ENCODE assay signal across 8 cellular contexts in genomic region chr11:102313225-102313940, GRCh38. TPM values are rescaled to one million over a fixed set of nuclear protein-coding genes. Genes with fewer than 3 reads are reported as not detected.
DNase-seq lines count a peak whose midpoint lies in the region; ATAC-seq and TF ChIP-seq lines count a peak whose summit lies in the region.

No MANE protein-coding gene starts in this region.

- H3K9ac ChIP-seq in stomach smooth muscle (ENCODE audit: low read length in 2 of 2) = peak overlapping the region in 1 of 2 donors; percentile 26

- no peak for TF ChIP-seq CTCF in foreskin fibroblast (IDR thresholded peaks at IDR 0.05; ENCODE audit: low read depth, low read length)
- no peak for TF ChIP-seq CTCF in endothelial cell (IDR thresholded peaks at IDR 0.05; ENCODE audit: unreplicated experiment)

- ATAC-seq in activated CD4-positive, alpha-beta T cell treated with anti-CD3 and anti-CD28 coated beads for 36 hours = no peak
- ATAC-seq in HG02885 (IDR thresholded peaks at IDR 0.05; ENCODE audit: poor library complexity, unreplicated experiment) (no peak), HG03520 (IDR thresholded peaks at IDR 0.05; ENCODE audit: unreplicated experiment) (no peak)

- H3K9me3 Mint-ChIP-seq in activated CD4-positive, alpha-beta T cell treated with anti-CD3 and anti-CD28 coated beads for 36 hours (ENCODE audit: low read depth) = no peaks in the 10 kb centered on the region
- H3K9me3 Mint-ChIP-seq in activated CD4-positive, alpha-beta memory T cell treated with anti-CD3 and anti-CD28 coated beads, Interleukin-2, amount 10 ng/mL, durations not matched to agents 7 days and 5 days = peaks cover 3% of the 10 kb centered on the region
- H3K9me3 Mint-ChIP-seq in endothelial cell (ENCODE audit: unreplicated experiment) = no peaks in the 10 kb centered on the region

- no peaks in the 10 kb centered on the region for H3K9me3 ChIP-seq in stomach smooth muscle (ENCODE audit: control insufficient read depth in 2 of 2, low read length in 2 of 2)

- peaks cover 11% of the 10 kb centered on the region for H3K4me1 ChIP-seq in stomach smooth muscle (ENCODE audit: control insufficient read depth, insufficient read depth, low read length)

- H3K27ac Mint-ChIP-seq in activated CD4-positive, alpha-beta T cell treated with anti-CD3 and anti-CD28 coated beads for 36 hours = peak overlapping the region; percentile 87
- H3K27ac Mint-ChIP-seq in activated CD4-positive, alpha-beta memory T cell treated with anti-CD3 and anti-CD28 coated beads, Interleukin-2, amount 10 ng/mL, durations not matched to agents 7 days and 5 days = peak overlapping the region; percentile 75
- H3K27ac Mint-ChIP-seq in endothelial cell (ENCODE audit: unreplicated experiment) = no peak overlapping the region

- H3K27me3 ChIP-seq in stomach smooth muscle (ENCODE audit: control insufficient read depth in 1 of 2, insufficient read depth in 2 of 2, low read length in 2 of 2) = no peaks in the 10 kb centered on the region

- H3K27me3 Mint-ChIP-seq in activated CD4-positive, alpha-beta T cell treated with anti-CD3 and anti-CD28 coated beads for 36 hours = no peaks in the 10 kb centered on the region
- no peaks in the 10 kb centered on the region for H3K27me3 Mint-ChIP-seq in activated CD4-positive, alpha-beta memory T cell treated with anti-CD3 and anti-CD28 coated beads, Interleukin-2, amount 10 ng/mL, durations not matched to agents 7 days and 5 days
- H3K27me3 Mint-ChIP-seq in endothelial cell (ENCODE audit: unreplicated experiment) = no peaks in the 10 kb centered on the region

- H3K27ac ChIP-seq in stomach smooth muscle (ENCODE audit: low read length) = no peak overlapping the region

- peak overlapping the region; percentile 56 for H3K4me3 Mint-ChIP-seq in activated CD4-positive, alpha-beta T cell treated with anti-CD3 and anti-CD28 coated beads for 36 hours
- H3K4me3 Mint-ChIP-seq in activated CD4-positive, alpha-beta memory T cell treated with anti-CD3 and anti-CD28 coated beads, Interleukin-2, amount 10 ng/mL, durations not matched to agents 7 days and 5 days = peak overlapping the region; percentile 61
- no peak overlapping the region for H3K4me3 Mint-ChIP-seq in endothelial cell (ENCODE audit: unreplicated experiment)

- no peaks in the 10 kb centered on the region for H3K36me3 ChIP-seq in stomach smooth muscle (ENCODE audit: control insufficient read depth in 2 of 2, insufficient read depth in 2 of 2, low read length in 2 of 2)

- intact Hi-C loops in activated CD4-positive, alpha-beta T cell treated with anti-CD3 and anti-CD28 coated beads for 36 hours (cut with DNase I, micrococcal nuclease) = no loop called here

- H3K4me3 ChIP-seq in foreskin fibroblast (ENCODE audit: low read depth in 1 of 2, low read length in 2 of 2) (peak overlapping the region; percentile 16 to 38), stomach smooth muscle (ENCODE audit: low read length in 2 of 2) (peak overlapping the region; percentile 0 to 40)

- POLR2A ChIA-PET in activated CD4-positive, alpha-beta T cell treated with anti-CD3 and anti-CD28 coated beads for 36 hours (lab: Charles Lee) = no interaction called here
- POLR2A ChIA-PET in activated CD4-positive, alpha-beta memory T cell treated with anti-CD3 and anti-CD28 coated beads, Interleukin-2, amount 10 ng/mL, durations not matched to agents 7 days and 5 days (lab: Charles Lee) = interaction anchor here (1.0 to 3.7 kb wide), 7 partner anchors 11 to 138 kb away, joined by 3 to 19 read pairs (median 3); partner anchors contain the start of gene BIRC2

- H3K36me3 Mint-ChIP-seq in activated CD4-positive, alpha-beta T cell treated with anti-CD3 and anti-CD28 coated beads for 36 hours (ENCODE audit: low read depth) = peaks cover 16% of the 10 kb centered on the region
- H3K36me3 Mint-ChIP-seq in activated CD4-positive, alpha-beta memory T cell treated with anti-CD3 and anti-CD28 coated beads, Interleukin-2, amount 10 ng/mL, durations not matched to agents 7 days and 5 days (ENCODE audit: low read depth) = peaks cover 6% of the 10 kb centered on the region
- H3K36me3 Mint-ChIP-seq in endothelial cell (ENCODE audit: low read depth, unreplicated experiment) = no peaks in the 10 kb centered on the region

- DNase-seq in activated CD4-positive, alpha-beta T cell treated with anti-CD3 and anti-CD28 coated beads for 36 hours = no peak
- no peak for DNase-seq in activated CD4-positive, alpha-beta T cell treated with anti-CD3 and anti-CD28 coated beads, Interleukin-2, amount 50 U/mL, for 4 hours
- DNase-seq in activated CD4-positive, alpha-beta memory T cell treated with anti-CD3 and anti-CD28 coated beads, Interleukin-2, amount 10 ng/mL, durations not matched to agents 7 days and 5 days = no peak
- DNase-seq in foreskin fibroblast (no peak), endothelial cell (ENCODE audit: low spot score) (no peak)

- CTCF ChIA-PET in activated CD4-positive, alpha-beta T cell treated with anti-CD3 and anti-CD28 coated beads for 36 hours (lab: Charles Lee) = interaction anchor here (1.2 to 12.0 kb wide), 5 partner anchors 13 to 77 kb away, joined by 3 to 222 read pairs (median 3); no protein-coding TSS in a partner anchor
- CTCF ChIA-PET in activated CD4-positive, alpha-beta memory T cell treated with anti-CD3 and anti-CD28 coated beads, Interleukin-2, amount 10 ng/mL, durations not matched to agents 7 days and 5 days (lab: Charles Lee) = interaction anchor here (1.3 to 15.8 kb wide), 3 partner anchors 18 to 28 kb away, joined by 3 to 158 read pairs (median 4); no protein-coding TSS in a partner anchor

- peaks cover 49% of the 10 kb centered on the region for H3K4me1 Mint-ChIP-seq in activated CD4-positive, alpha-beta T cell treated with anti-CD3 and anti-CD28 coated beads for 36 hours
- H3K4me1 Mint-ChIP-seq in activated CD4-positive, alpha-beta memory T cell treated with anti-CD3 and anti-CD28 coated beads, Interleukin-2, amount 10 ng/mL, durations not matched to agents 7 days and 5 days = peaks cover 45% of the 10 kb centered on the region
- H3K4me1 Mint-ChIP-seq in endothelial cell (ENCODE audit: unreplicated experiment) = peaks cover 9% of the 10 kb centered on the region

RNA-seq across cellular contexts. Expression of gene BIRC3, which starts 3.9 kb away (rescaled TPM):
- total RNA-seq in activated CD4-positive, alpha-beta T cell treated with anti-CD3 and anti-CD28 coated beads for 36 hours = 100 to 1,000 TPM in 1 of 2 experiments, 10 to 100 TPM in 1; 99.2 to 109 TPM
- 10 to 100 TPM; 79.0 to 80.0 TPM for total RNA-seq in activated CD4-positive, alpha-beta memory T cell treated with anti-CD3 and anti-CD28 coated beads, Interleukin-2, amount 10 ng/mL, durations not matched to agents 7 days and 5 days
- total RNA-seq in endothelial cell (ENCODE audit: unreplicated experiment) = 0.08 TPM

RNA-seq across cellular contexts. Expression of gene BIRC2, which starts 33.6 kb away (rescaled TPM):
- 10 to 100 TPM; 33.0 to 48.8 TPM for total RNA-seq in activated CD4-positive, alpha-beta T cell treated with anti-CD3 and anti-CD28 coated beads for 36 hours
- total RNA-seq in activated CD4-positive, alpha-beta memory T cell treated with anti-CD3 and anti-CD28 coated beads, Interleukin-2, amount 10 ng/mL, durations not matched to agents 7 days and 5 days = 10 to 100 TPM; 36.0 to 39.7 TPM
- 53.1 TPM for total RNA-seq in endothelial cell (ENCODE audit: unreplicated experiment)

Comparison
In these comparisons a context has a peak if more than half of its experiments do, and no peak if none do; other contexts are left out.
1. RNA of gene BIRC3, which starts 3.9 kb away (total RNA-seq): 99.2 to 109 TPM in activated CD4-positive, alpha-beta T cell treated with anti-CD3 and anti-CD28 coated beads for 36 hours and 79.0 to 80.0 TPM in activated CD4-positive, alpha-beta memory T cell treated with anti-CD3 and anti-CD28 coated beads, Interleukin-2, amount 10 ng/mL, durations not matched to agents 7 days and 5 days; 0.08 TPM in endothelial cell (single experiment); every median in the first group is over 10 times any median in the second.